Comparison of ENCODE assay signal across 33 cellular contexts in genomic region chr7:73503229-73503628, GRCh38.
"Had no signal": no experiment of that assay in that cellular context is flagged by ENCODE, and none has a peak within 500 bp of the region (broad histone marks: within the 10 kb centered on the region; RNA-seq: fewer than 3 reads in every experiment).

No MANE protein-coding gene starts in this region.

- H3K4me3 Mint-ChIP-seq: naive thymus-derived CD8-positive, alpha-beta T cell; natural killer cell treated with Interleukin-12 subunit alpha and Interleukin-12 subunit beta and Interleukin-15 and Interleukin-18, amount 100 ng/mL, for 72 hours; nephron progenitor cell; neural crest cell; stimulated activated memory B cell treated with anti-CD40 and anti-IgM and Interleukin-4, amounts not matched to agents 10 μg/mL and 1 μg/mL and 100 μg/mL, for 72 hours; stimulated activated naive CD8-positive, alpha-beta T cell treated with anti-CD3 and anti-CD28 coated beads, Interleukin-15, amount 100 ng/mL, for 72 hours had no signal

- H3K27ac Mint-ChIP-seq: natural killer cell treated with Interleukin-12 subunit alpha and Interleukin-12 subunit beta and Interleukin-15 and Interleukin-18, amount 100 ng/mL, for 72 hours; nephron progenitor cell; progenitor cell of endocrine pancreas; stimulated activated memory B cell treated with anti-CD40 and anti-IgM and Interleukin-4, amounts not matched to agents 10 μg/mL and 1 μg/mL and 100 μg/mL, for 72 hours had no signal

- H3K4me2 ChIP-seq: smooth muscle cell had no signal

- H3K4me3 ChIP-seq: ovary, psoas muscle, skin epidermis, smooth muscle cell, spleen, suprapubic skin, testis, tibial artery, transverse colon, upper lobe of left lung, vagina had no signal

- H3K9me3 Mint-ChIP-seq: naive thymus-derived CD8-positive, alpha-beta T cell; natural killer cell treated with Interleukin-12 subunit alpha and Interleukin-12 subunit beta and Interleukin-15 and Interleukin-18, amount 100 ng/mL, for 72 hours; nephron progenitor cell; neural crest cell; stimulated activated memory B cell treated with anti-CD40 and anti-IgM and Interleukin-4, amounts not matched to agents 10 μg/mL and 1 μg/mL and 100 μg/mL, for 72 hours; stimulated activated naive CD8-positive, alpha-beta T cell treated with anti-CD3 and anti-CD28 coated beads, Interleukin-15, amount 100 ng/mL, for 72 hours had no signal

- FAIRE-seq: urothelium cell line had no signal

- H3K4me1 ChIP-seq: parathyroid adenoma, psoas muscle, spleen, suprapubic skin, testis, tibial artery, transverse colon, upper lobe of left lung, vagina had no signal

- ATAC-seq: naive thymus-derived CD8-positive, alpha-beta T cell; natural killer cell treated with Interleukin-12 subunit alpha and Interleukin-12 subunit beta and Interleukin-15 and Interleukin-18, amount 100 ng/mL, for 72 hours; psoas muscle; right cardiac atrium; sciatic nerve; stimulated activated memory B cell treated with anti-CD40 and anti-IgM and Interleukin-4, amounts not matched to agents 10 μg/mL and 1 μg/mL and 100 μg/mL, for 72 hours; stimulated activated naive CD8-positive, alpha-beta T cell treated with anti-CD3 and anti-CD28 coated beads, Interleukin-15, amount 100 ng/mL, for 72 hours; stimulated activated naive CD8-positive, alpha-beta T cell treated with anti-CD3 and anti-CD28 coated beads, Interleukin-15, Interleukin-2, amounts not matched to agents 100 U/mL and 50 U/mL, for 24 hours had no signal

- DNase-seq: naive thymus-derived CD8-positive, alpha-beta T cell; nephron progenitor cell; occipital lobe; ovary; posterior cingulate gyrus; psoas muscle; right cardiac atrium; spleen; stimulated activated CD4-positive, alpha-beta T cell treated with anti-CD3 and anti-CD28 coated beads, Interleukin-12 subunit alpha, Interleukin-12 subunit beta, amount 100 ng/mL, for 4 hours; stimulated activated CD4-positive, alpha-beta T cell treated with anti-CD3 and anti-CD28 coated beads, Interleukin-1b, Interleukin-23, amount 100 ng/mL, for 48 hours; stimulated activated CD4-positive, alpha-beta T cell treated with anti-CD3 and anti-CD28 coated beads, Interleukin-4, amount 100 ng/mL, for 1 hour; stimulated activated CD4-positive, alpha-beta T cell treated with anti-CD3 and anti-CD28 coated beads, Interleukin-4, amount 100 ng/mL, for 4 hours; stimulated activated CD8-positive, alpha-beta memory T cell treated with anti-CD3 and anti-CD28 coated beads, Interleukin-4, amount 100 ng/mL, for 48 hours; stimulated activated naive CD4-positive, alpha-beta T cell; stimulated activated naive CD8-positive, alpha-beta T cell treated with anti-CD3 and anti-CD28 coated beads, Interleukin-15, amount 100 ng/mL, for 72 hours; stimulated activated naive CD8-positive, alpha-beta T cell treated with anti-CD3 and anti-CD28 coated beads, Interleukin-15, Interleukin-2, amounts not matched to agents 100 U/mL and 50 U/mL, for 24 hours; substantia nigra; testis; tibial artery; transverse colon; upper lobe of left lung had no signal

- H3K9me3 ChIP-seq: neutrophil, ovary, psoas muscle, spleen, suprapubic skin, testis, tibial artery, transverse colon, upper lobe of left lung, vagina had no signal

- H3K36me3 ChIP-seq: ovary had no signal

- H3K9ac ChIP-seq: parathyroid adenoma had no signal

- H3K27ac ChIP-seq: neutrophil, ovary, parathyroid adenoma, psoas muscle, skin epidermis, spleen, suprapubic skin, testis, tibial artery, transverse colon, upper lobe of left lung, vagina had no signal

- H3K4me1 Mint-ChIP-seq: nephron progenitor cell; stimulated activated memory B cell treated with anti-CD40 and anti-IgM and Interleukin-4, amounts not matched to agents 10 μg/mL and 1 μg/mL and 100 μg/mL, for 72 hours; stimulated activated naive CD8-positive, alpha-beta T cell treated with anti-CD3 and anti-CD28 coated beads, Interleukin-15, amount 100 ng/mL, for 72 hours had no signal

- H3K27me3 ChIP-seq: neutrophil, ovary, spleen, suprapubic skin, testis, tibial artery, transverse colon, upper lobe of left lung, vagina had no signal

- H3K27me3 Mint-ChIP-seq: naive thymus-derived CD8-positive, alpha-beta T cell; natural killer cell treated with Interleukin-12 subunit alpha and Interleukin-12 subunit beta and Interleukin-15 and Interleukin-18, amount 100 ng/mL, for 72 hours; progenitor cell of endocrine pancreas; stimulated activated memory B cell treated with anti-CD40 and anti-IgM and Interleukin-4, amounts not matched to agents 10 μg/mL and 1 μg/mL and 100 μg/mL, for 72 hours; stimulated activated naive CD8-positive, alpha-beta T cell treated with anti-CD3 and anti-CD28 coated beads, Interleukin-15, amount 100 ng/mL, for 72 hours had no signal

- H2AFZ ChIP-seq: parathyroid adenoma had no signal
